Comparison of ENCODE assay signal across 26 cellular contexts in the genomic region with DNA sequence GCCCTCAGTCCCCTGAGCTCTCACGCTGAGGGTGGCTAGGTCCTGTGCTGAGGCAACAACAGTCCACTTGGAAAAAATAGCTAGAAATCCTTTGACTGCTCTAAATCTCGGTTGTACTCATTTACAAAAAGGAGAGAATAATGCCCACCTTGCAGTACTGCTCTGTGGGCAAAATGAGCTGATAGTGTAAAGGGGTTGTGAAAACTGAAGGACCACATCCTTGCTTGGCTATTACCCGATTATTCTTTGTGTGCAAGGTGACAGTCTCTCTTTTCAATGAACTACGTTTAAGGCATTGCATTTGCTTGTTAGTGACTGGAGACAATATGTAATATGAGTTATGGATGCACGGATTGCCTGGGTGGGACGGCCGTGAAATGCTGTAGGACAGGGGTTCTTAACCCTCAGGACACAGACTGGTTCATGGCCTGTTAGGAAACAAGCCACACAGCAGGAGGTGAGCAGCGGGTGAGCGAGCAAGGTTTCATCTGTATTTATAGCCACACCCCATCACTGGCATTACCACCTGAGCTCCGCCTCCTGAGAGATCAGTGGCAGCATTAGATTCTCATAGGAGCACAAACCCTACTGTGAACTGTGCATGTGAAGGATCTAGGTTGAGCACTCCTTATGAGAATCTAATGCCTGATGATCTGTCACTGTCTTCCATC. TPM values are rescaled to one million over a fixed set of nuclear protein-coding genes. Genes with fewer than 3 reads are reported as not detected.
"Had no signal": no experiment of that assay in that cellular context is flagged by ENCODE, and none has a peak within 500 bp of the region (broad histone marks: within the 10 kb centered on the region; RNA-seq: fewer than 3 reads in every experiment).

No MANE protein-coding gene starts in this region.

- H3K4me2 ChIP-seq: KMS-11, SK-N-SH had no signal

- DNase-seq: Kasumi-1; MM.1S; NCI-H1092 treated with DMSO at 0.1 percent for 48 hours; NCI-H1436; NCI-H187; NCI-H2029; NCI-H2081 treated with DMSO at 0.1 percent for 48 hours; NCI-H2171; NCI-H226; NCI-H446; NCI-H510A; NCI-H524 treated with DMSO at 0.1 percent for 48 hours; NCI-H69; NCI-H774; NK-92 treated with Interleukin-12 subunit alpha and Interleukin-12 subunit beta, amount 100 ng/mL, for 24 hours; PC-3; SHP77; SK-N-SH; SW 1271 had no signal

- H3K9me3 ChIP-seq: SK-N-SH had no signal

- H3K4me3 ChIP-seq: K562 had no signal

- ATAC-seq: K562, Panc1, PC-3 had no signal

- H3K27ac ChIP-seq: KMS-11, RWPE1 had no signal

- H3K9me3 Mint-ChIP-seq: IgD-negative memory B cell had no signal

- H3K27ac Mint-ChIP-seq: IgD-negative memory B cell had no signal

- H3K9ac ChIP-seq: KMS-11, SK-N-SH had no signal

RNA-seq across cellular contexts. Expression of gene SAMD3, which starts 14.6 kb away (rescaled TPM):
- total RNA-seq: K562, OCI-LY7, PC-3, SK-MEL-5 had no signal
